12 cellular contexts compared by ENCODE assay signal in the genomic region with DNA sequence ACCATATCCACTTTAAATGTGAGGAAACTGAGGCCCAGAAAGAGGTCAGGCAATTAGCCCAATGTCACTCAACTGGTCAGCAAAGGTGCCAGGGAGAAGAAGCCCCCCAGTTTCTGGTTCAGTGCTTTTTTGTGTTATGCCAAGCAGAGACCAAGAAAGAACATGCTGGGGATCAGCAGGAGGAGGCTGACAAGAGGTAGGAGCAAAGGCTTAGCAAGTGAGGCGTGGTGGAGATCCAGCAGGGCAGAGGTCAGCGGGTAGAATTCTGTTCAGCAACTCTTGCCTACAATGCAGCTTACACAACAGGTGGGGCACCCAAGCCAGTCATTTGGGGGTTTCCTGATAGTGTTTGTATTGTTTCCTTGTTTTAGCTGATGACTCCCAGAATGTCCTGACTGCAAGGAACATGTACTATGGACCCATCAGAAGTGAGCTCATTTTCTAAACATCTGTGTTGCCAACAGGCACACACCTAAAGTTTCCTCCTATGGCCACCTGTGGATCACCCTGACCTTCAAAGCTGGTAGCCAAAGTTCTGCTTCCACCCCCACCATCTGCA. TPM values are rescaled to one million over a fixed set of nuclear protein-coding genes. Genes with fewer than 3 reads are reported as not detected.
A peak's percentile ranks its signal among the peaks of the same experiment; 100 is the strongest.
DNase-seq lines count a peak whose midpoint lies in the region; ATAC-seq and TF ChIP-seq lines count a peak whose summit lies in the region.
"Had no signal": no experiment of that assay in that cellular context is flagged by ENCODE, and none has a peak within 500 bp of the region (broad histone marks: within the 10 kb centered on the region; RNA-seq: fewer than 3 reads in every experiment).

No MANE protein-coding gene starts in this region.

- H2BK5ac ChIP-seq in H9 (ENCODE audit: insufficient read length, low read length): no peak overlapping the region

- H3K9me3 ChIP-seq in H9 (ENCODE audit: control insufficient read depth, low read depth, low read length): no peaks in the 10 kb centered on the region
- H3K9me3 ChIP-seq in mucosa of rectum (ENCODE audit: control insufficient read depth in 2 of 2, low read length in 2 of 2): no peaks in the 10 kb centered on the region

- H2BK12ac ChIP-seq in H9 (ENCODE audit: insufficient read length, low read depth, low read length): no peak overlapping the region

- no peak overlapping the region for H3K18ac ChIP-seq in H9 (ENCODE audit: insufficient read length, low read depth, low read length)

- no peak overlapping the region for H3K14ac ChIP-seq in H9 (ENCODE audit: insufficient read depth, low read length)

- no peaks in the 10 kb centered on the region for H3K9me3 Mint-ChIP-seq in H9
- no peaks in the 10 kb centered on the region for H3K9me3 Mint-ChIP-seq in activated naive CD8-positive, alpha-beta T cell treated with anti-CD3 and anti-CD28 coated beads, Interleukin-2, amount 50 U/mL, for 24 hours

- H2BK15ac ChIP-seq in H9 (ENCODE audit: low read depth, low read length): no peak overlapping the region

- no CpG with 5 or more reads among the region's 2 CpGs for WGBS in H9 (ENCODE audit: extremely low coverage, insufficient read length, low lambda C conversion rate)

- H3K23ac ChIP-seq in H9 (ENCODE audit: insufficient read length, low read depth, low read length): no peak overlapping the region

- no peak overlapping the region for H3K9ac ChIP-seq in H9 (ENCODE audit: extremely low read depth, insufficient read length, low read length)
- H3K9ac ChIP-seq in mucosa of rectum (ENCODE audit: low read depth in 1 of 2, low read length in 2 of 2): peak overlapping the region; percentile 53 to 68

- H3K23me2 ChIP-seq in H9 (ENCODE audit: insufficient read length, low read depth, low read length, poor library complexity, severe bottlenecking): no peaks in the 10 kb centered on the region

- no peak overlapping the region for H3T11ph ChIP-seq in H9 (ENCODE audit: low read length)

- no peak overlapping the region for H3K4me2 ChIP-seq in H9 (ENCODE audit: insufficient read depth, insufficient read length, low read length)

- H3K4ac ChIP-seq in H9 (ENCODE audit: low read depth, low read length): no peak overlapping the region

- H3K4me3 Mint-ChIP-seq in H9: no peak overlapping the region
- H3K4me3 Mint-ChIP-seq in activated naive CD8-positive, alpha-beta T cell treated with anti-CD3 and anti-CD28 coated beads, Interleukin-2, amount 50 U/mL, for 24 hours: peak overlapping the region; percentile 15

- H4K8ac ChIP-seq in H9 (replicated peaks; ENCODE audit: insufficient read length, low read depth, low read length): no peak overlapping the region

- no peak overlapping the region for H4K5ac ChIP-seq in H9 (ENCODE audit: insufficient read length, low read depth, low read length)

- no peak overlapping the region for H2BK20ac ChIP-seq in H9 (ENCODE audit: low read depth, low read length, poor library complexity, severe bottlenecking)

- no peak overlapping the region for H2BK120ac ChIP-seq in H9 (ENCODE audit: low read depth, low read length, poor library complexity, severe bottlenecking)

- no peaks in the 10 kb centered on the region for H4K20me1 ChIP-seq in H9 (ENCODE audit: control insufficient read depth, insufficient read depth, insufficient read length)

- H3K4me1 Mint-ChIP-seq in H9: peaks cover 31 to 39% of the 10 kb centered on the region in 2 experiments
- H3K4me1 Mint-ChIP-seq in activated naive CD8-positive, alpha-beta T cell treated with anti-CD3 and anti-CD28 coated beads, Interleukin-2, amount 50 U/mL, for 24 hours: peaks cover 79% of the 10 kb centered on the region

- H2AK5ac ChIP-seq in H9 (ENCODE audit: insufficient read length, low read length): no peak overlapping the region

- H3K79me2 ChIP-seq in ACC112 (ENCODE audit: control insufficient read depth, insufficient read depth, low read length, unreplicated experiment) (peaks cover 87% of the 10 kb centered on the region), H9 (ENCODE audit: insufficient read depth, low read length) (no peaks in the 10 kb centered on the region; the same call in 1 of the 2 replicates)

- DNase-seq in H9 (no peak), DMS114 treated with DMSO at 0.1 percent for 48 hours (lab: John Stamatoyannopoulos, UW; ENCODE audit: unreplicated experiment) (no peak), omental fat pad (ENCODE audit: low spot score) (no peak), hippocampal formation (lab: John Stamatoyannopoulos, UW) (no peak)
- no peak for DNase-seq in activated naive CD8-positive, alpha-beta T cell treated with anti-CD3 and anti-CD28 coated beads, Interleukin-2, amount 50 U/mL, for 24 hours
- DNase-seq: activated T-cell treated with anti-CD3 and anti-CD28 coated beads, Interleukin-2, amount 50 U/mL, for 48 hours; C1 segment of cervical spinal cord; NCI-H1048; NCI-H526 had no signal

- no peak for ATAC-seq in activated naive CD8-positive, alpha-beta T cell treated with anti-CD3 and anti-CD28 coated beads, Interleukin-2, amount 50 U/mL, for 24 hours
- ATAC-seq in omental fat pad (ENCODE audit: low FRiP score) (no peak), HG03025 (IDR thresholded peaks at IDR 0.05; ENCODE audit: low FRiP score, unreplicated experiment) (no peak)

- TF ChIP-seq CTCF in H9 (conservative IDR thresholded peaks at IDR 0.05) (no peak), omental fat pad (IDR thresholded peaks at IDR 0.05) (no peak)

- peaks cover 0 to 17% (median 3%) of the 10 kb centered on the region in 3 experiments; a peak in 4 of 7 replicates for H3K36me3 Mint-ChIP-seq in H9 (ENCODE audit: insufficient read depth in 1 of 3, low read depth in 3 of 3)
- H3K36me3 Mint-ChIP-seq in activated naive CD8-positive, alpha-beta T cell treated with anti-CD3 and anti-CD28 coated beads, Interleukin-2, amount 50 U/mL, for 24 hours (ENCODE audit: low read depth): peaks cover 11% of the 10 kb centered on the region

- H3K4me3 ChIP-seq in ACC112 (ENCODE audit: low read depth, low read length) (no peak overlapping the region), mucosa of rectum (ENCODE audit: low read length in 2 of 2) (peak overlapping the region; percentile 24 to 28)

- H2AFZ ChIP-seq in ACC112 (ENCODE audit: low read length, unreplicated experiment): no peak overlapping the region
- H2AFZ ChIP-seq in H9 (ENCODE audit: low read length): no peak overlapping the region

- H3K4me1 ChIP-seq in ACC112 (ENCODE audit: control insufficient read depth, insufficient read depth, low read length, unreplicated experiment) (peaks cover 88% of the 10 kb centered on the region), H9 (ENCODE audit: insufficient read depth, low read length) (peaks cover 4% of the 10 kb centered on the region; the same call in 1 of the 2 replicates), mucosa of rectum (ENCODE audit: control insufficient read depth in 2 of 2, insufficient read depth in 2 of 2, low read length in 2 of 2) (peaks cover 35 to 46% of the 10 kb centered on the region in 2 donors)

- no peaks in the 10 kb centered on the region for H3K27me3 ChIP-seq in ACC112 (ENCODE audit: insufficient read depth, low read length)
- no peaks in the 10 kb centered on the region for H3K27me3 ChIP-seq in H9 (ENCODE audit: insufficient read depth, low read length)
- H3K27me3 ChIP-seq in mucosa of rectum (ENCODE audit: control insufficient read depth in 2 of 2, insufficient read depth in 2 of 2, low read length in 2 of 2): no peaks in the 10 kb centered on the region

- no peak overlapping the region for H4K91ac ChIP-seq in H9 (ENCODE audit: insufficient read length, low read depth, low read length)

- H3K27me3 Mint-ChIP-seq in H9 (ENCODE audit: low read depth): no peaks in the 10 kb centered on the region
- no peaks in the 10 kb centered on the region for H3K27me3 Mint-ChIP-seq in activated naive CD8-positive, alpha-beta T cell treated with anti-CD3 and anti-CD28 coated beads, Interleukin-2, amount 50 U/mL, for 24 hours

- H3K79me1 ChIP-seq in H9 (ENCODE audit: insufficient read depth, low read depth, low read length, poor library complexity, severe bottlenecking): no peaks in the 10 kb centered on the region

- peak overlapping the region; percentile 39; the same call in 1 of the 2 replicates for H3K27ac ChIP-seq in ACC112 (ENCODE audit: low read depth, low read length)
- no peak overlapping the region for H3K27ac ChIP-seq in H9 (ENCODE audit: insufficient read length, low read depth, low read length)
- peak overlapping the region; percentile 82 to 93 for H3K27ac ChIP-seq in mucosa of rectum (ENCODE audit: low read depth in 2 of 2, low read length in 2 of 2)

- H3K56ac ChIP-seq in H9 (ENCODE audit: insufficient read length, low read depth, low read length): no peak overlapping the region

- H3K36me3 ChIP-seq in ACC112 (ENCODE audit: insufficient read depth, low read length): no peaks in the 10 kb centered on the region
- H3K36me3 ChIP-seq in mucosa of rectum (ENCODE audit: control insufficient read depth in 2 of 2, insufficient read depth in 2 of 2, low read length in 2 of 2): no peaks in the 10 kb centered on the region

- H3K27ac Mint-ChIP-seq in H9: peak overlapping the region in 2 of 3 experiments; percentile 30 to 42; a peak in 4 of 7 replicates
- peak overlapping the region; percentile 84 for H3K27ac Mint-ChIP-seq in activated naive CD8-positive, alpha-beta T cell treated with anti-CD3 and anti-CD28 coated beads, Interleukin-2, amount 50 U/mL, for 24 hours

RNA-seq across cellular contexts. Expression of a gene that starts 28.2 kb away (rescaled TPM):
- 9.2 and 9.9 TPM in 2 replicates for total RNA-seq in H9 (2021)
- total RNA-seq in omental fat pad: 10 to 100 TPM; 21.3 to 35.5 (median 31.7) TPM
